1 cellular context compared by ENCODE assay signal in the genomic region with DNA sequence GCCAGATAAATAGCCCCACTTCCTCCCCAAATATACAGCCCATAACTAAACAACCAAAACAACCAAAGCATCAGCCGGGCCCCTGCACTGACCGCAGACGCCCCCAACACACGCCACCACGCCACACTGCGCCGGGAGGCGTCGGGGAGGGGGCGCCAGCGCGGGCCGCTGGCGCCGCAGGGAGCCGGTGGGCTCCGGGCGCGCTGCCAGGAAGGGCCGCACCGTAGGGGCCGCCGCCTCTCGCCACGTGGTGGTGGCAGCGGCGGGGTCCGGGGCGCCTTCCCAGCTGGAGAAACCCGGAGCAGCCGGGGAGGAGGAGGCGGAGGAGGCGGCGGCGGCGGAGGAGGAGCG.
TF ChIP-seq lines count a peak whose summit lies in the region.

No MANE protein-coding gene starts in this region.

TF ChIP-seq in WTC11, 78 proteins besides CTCF, POLR2A, EP300 and RAD21 (continued from another document):
- TF ChIP-seq MAX (CRISPR knock-in tag; IDR thresholded peaks at IDR 0.05) = peak; percentile 40; the same call in 1 of the 2 replicates
- TF ChIP-seq, protein P1, sequence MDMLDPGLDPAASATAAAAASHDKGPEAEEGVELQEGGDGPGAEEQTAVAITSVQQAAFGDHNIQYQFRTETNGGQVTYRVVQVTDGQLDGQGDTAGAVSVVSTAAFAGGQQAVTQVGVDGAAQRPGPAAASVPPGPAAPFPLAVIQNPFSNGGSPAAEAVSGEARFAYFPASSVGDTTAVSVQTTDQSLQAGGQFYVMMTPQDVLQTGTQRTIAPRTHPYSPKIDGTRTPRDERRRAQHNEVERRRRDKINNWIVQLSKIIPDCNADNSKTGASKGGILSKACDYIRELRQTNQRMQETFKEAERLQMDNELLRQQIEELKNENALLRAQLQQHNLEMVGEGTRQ (CRISPR knock-in tag; IDR thresholded peaks at IDR 0.05) = peak; percentile 35
- TF ChIP-seq, protein P2, sequence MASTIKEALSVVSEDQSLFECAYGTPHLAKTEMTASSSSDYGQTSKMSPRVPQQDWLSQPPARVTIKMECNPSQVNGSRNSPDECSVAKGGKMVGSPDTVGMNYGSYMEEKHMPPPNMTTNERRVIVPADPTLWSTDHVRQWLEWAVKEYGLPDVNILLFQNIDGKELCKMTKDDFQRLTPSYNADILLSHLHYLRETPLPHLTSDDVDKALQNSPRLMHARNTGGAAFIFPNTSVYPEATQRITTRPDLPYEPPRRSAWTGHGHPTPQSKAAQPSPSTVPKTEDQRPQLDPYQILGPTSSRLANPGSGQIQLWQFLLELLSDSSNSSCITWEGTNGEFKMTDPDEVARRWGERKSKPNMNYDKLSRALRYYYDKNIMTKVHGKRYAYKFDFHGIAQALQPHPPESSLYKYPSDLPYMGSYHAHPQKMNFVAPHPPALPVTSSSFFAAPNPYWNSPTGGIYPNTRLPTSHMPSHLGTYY (CRISPR knock-in tag; IDR thresholded peaks at IDR 0.05) = no peak
- TF ChIP-seq, protein P3, sequence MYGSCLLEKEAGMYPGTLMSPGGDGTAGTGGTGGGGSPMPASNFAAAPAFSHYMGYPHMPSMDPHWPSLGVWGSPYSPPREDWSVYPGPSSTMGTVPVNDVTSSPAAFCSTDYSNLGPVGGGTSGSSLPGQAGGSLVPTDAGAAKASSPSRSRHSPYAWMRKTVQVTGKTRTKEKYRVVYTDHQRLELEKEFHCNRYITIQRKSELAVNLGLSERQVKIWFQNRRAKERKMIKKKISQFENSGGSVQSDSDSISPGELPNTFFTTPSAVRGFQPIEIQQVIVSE (CRISPR knock-in tag; IDR thresholded peaks at IDR 0.05; ENCODE audit: borderline replicate concordance) = no peak
- no peak for TF ChIP-seq NR3C1 (CRISPR knock-in tag; conservative IDR thresholded peaks at IDR 0.05; ENCODE audit: low read depth)
- no peak for TF ChIP-seq GRHL2 (CRISPR knock-in tag; IDR thresholded peaks at IDR 0.05; ENCODE audit: insufficient replicate concordance, severe bottlenecking)
- TF ChIP-seq IRF1 (CRISPR knock-in tag; IDR thresholded peaks at IDR 0.05) = no peak
- no peak for TF ChIP-seq ATF3 (CRISPR knock-in tag; conservative IDR thresholded peaks at IDR 0.05)
- TF ChIP-seq IRF2 (CRISPR knock-in tag; IDR thresholded peaks at IDR 0.05; ENCODE audit: borderline replicate concordance, low read depth) = no peak
- TF ChIP-seq PREB (CRISPR knock-in tag; IDR thresholded peaks at IDR 0.05; ENCODE audit: borderline replicate concordance) = no peak
- no peak for TF ChIP-seq OVOL2 (CRISPR knock-in tag; IDR thresholded peaks at IDR 0.05; ENCODE audit: borderline replicate concordance)
- no peak for TF ChIP-seq JAZF1 (CRISPR knock-in tag; IDR thresholded peaks at IDR 0.05)
- no peak for TF ChIP-seq CBFB (CRISPR knock-in tag; IDR thresholded peaks at IDR 0.05; ENCODE audit: low read depth)
- no peak for TF ChIP-seq NR2C2 (CRISPR knock-in tag; IDR thresholded peaks at IDR 0.05)
- TF ChIP-seq ZNF423 (CRISPR knock-in tag; IDR thresholded peaks at IDR 0.05) = peak; percentile 77
- no peak for TF ChIP-seq ZNF263 (CRISPR knock-in tag; IDR thresholded peaks at IDR 0.05; ENCODE audit: low read depth)
- TF ChIP-seq HMGA2 (CRISPR knock-in tag; IDR thresholded peaks at IDR 0.05) = no peak
